ENCODE assay signal across 8 cellular contexts in genomic region chr3:10319804-10320203, GRCh38.
DNase-seq lines count a peak whose midpoint lies in the region; ATAC-seq lines count a peak whose summit lies in the region.
"Had no signal": no experiment of that assay in that cellular context is flagged by ENCODE, and none has a peak within 500 bp of the region (broad histone marks: within the 10 kb centered on the region; RNA-seq: fewer than 3 reads in every experiment).

No MANE protein-coding gene starts in this region.

- no peaks in the 10 kb centered on the region for H3K27me3 Mint-ChIP-seq in activated naive CD8-positive, alpha-beta T cell
- H3K27me3 Mint-ChIP-seq in stimulated activated naive CD8-positive, alpha-beta T cell treated with anti-CD3 and anti-CD28 coated beads, Interleukin-15, amount 100 ng/mL, for 72 hours: no peaks in the 10 kb centered on the region

- peaks cover 30% of the 10 kb centered on the region for H3K4me1 Mint-ChIP-seq in activated naive CD8-positive, alpha-beta T cell (ENCODE audit: low read depth)
- peaks cover 41% of the 10 kb centered on the region for H3K4me1 Mint-ChIP-seq in stimulated activated naive CD8-positive, alpha-beta T cell treated with anti-CD3 and anti-CD28 coated beads, Interleukin-15, amount 100 ng/mL, for 72 hours

- H3K36me3 ChIP-seq in HUES48 (ENCODE audit: control insufficient read depth, insufficient read depth, low read length) (peaks cover 43% of the 10 kb centered on the region), iPS-20b (ENCODE audit: insufficient read depth, low read depth, low read length) (peaks cover 45% of the 10 kb centered on the region)

- no peak for DNase-seq in stimulated activated naive CD8-positive, alpha-beta T cell treated with anti-CD3 and anti-CD28 coated beads, Interleukin-15, amount 100 ng/mL, for 72 hours
- DNase-seq in NCI-H446 treated with DMSO at 0.1 percent for 48 hours (lab: John Stamatoyannopoulos, UW) (no peak), AML-193 (lab: John Stamatoyannopoulos, UW) (no peak)
- DNase-seq in activated CD8-positive, alpha-beta memory T cell treated with anti-CD3 and anti-CD28 coated beads, Interleukin-2, amount 50 U/mL, for 48 hours: no peak
- DNase-seq: stimulated activated CD4-positive, alpha-beta T cell treated with anti-CD3 and anti-CD28 coated beads, Interleukin-15, amount 100 ng/mL, for 24 hours had no signal

- H3K4me3 Mint-ChIP-seq in activated naive CD8-positive, alpha-beta T cell: peak overlapping the region; percentile 94
- H3K4me3 Mint-ChIP-seq in stimulated activated naive CD8-positive, alpha-beta T cell treated with anti-CD3 and anti-CD28 coated beads, Interleukin-15, amount 100 ng/mL, for 72 hours: peak overlapping the region; percentile 91

- no peaks in the 10 kb centered on the region for H3K9me3 Mint-ChIP-seq in activated naive CD8-positive, alpha-beta T cell (ENCODE audit: low read depth)
- no peaks in the 10 kb centered on the region for H3K9me3 Mint-ChIP-seq in stimulated activated naive CD8-positive, alpha-beta T cell treated with anti-CD3 and anti-CD28 coated beads, Interleukin-15, amount 100 ng/mL, for 72 hours

- H3K4me1 ChIP-seq in HUES48 (ENCODE audit: control insufficient read depth, insufficient read depth, low read length): no peaks in the 10 kb centered on the region; the same call in 1 of the 2 replicates
- H3K4me1 ChIP-seq in iPS-20b (ENCODE audit: insufficient read depth, low read length): no peaks in the 10 kb centered on the region

- H3K9me3 ChIP-seq in HUES48 (ENCODE audit: control insufficient read depth, insufficient read depth, low read length) (no peaks in the 10 kb centered on the region), iPS-20b (ENCODE audit: insufficient read depth, low read depth, low read length) (no peaks in the 10 kb centered on the region)

- no peaks in the 10 kb centered on the region for H3K27me3 ChIP-seq in HUES48 (ENCODE audit: control insufficient read depth, insufficient read depth, low read length)
- no peaks in the 10 kb centered on the region for H3K27me3 ChIP-seq in iPS-20b (ENCODE audit: insufficient read depth, low read length)

- H3K4me3 ChIP-seq in HUES48 (ENCODE audit: low read depth, low read length): peak overlapping the region; percentile 93
- H3K4me3 ChIP-seq in iPS-20b (ENCODE audit: low read length): peak overlapping the region; percentile 100

- no peak for ATAC-seq in stimulated activated naive CD8-positive, alpha-beta T cell treated with anti-CD3 and anti-CD28 coated beads, Interleukin-15, amount 100 ng/mL, for 72 hours

- H3K27ac ChIP-seq in HUES48 (ENCODE audit: low read depth, low read length) (no peak overlapping the region), iPS-20b (ENCODE audit: low read length) (no peak overlapping the region)

- no peaks in the 10 kb centered on the region for H3K36me3 Mint-ChIP-seq in activated naive CD8-positive, alpha-beta T cell

- H3K9ac ChIP-seq in HUES48 (ENCODE audit: low read depth, low read length) (peak overlapping the region; percentile 92), iPS-20b (ENCODE audit: low read depth, low read length) (peak overlapping the region; percentile 97)

- peak overlapping the region; percentile 91 for H3K27ac Mint-ChIP-seq in activated naive CD8-positive, alpha-beta T cell
- H3K27ac Mint-ChIP-seq in stimulated activated naive CD8-positive, alpha-beta T cell treated with anti-CD3 and anti-CD28 coated beads, Interleukin-15, amount 100 ng/mL, for 72 hours: peak overlapping the region; percentile 97 to 98
